Comparison of ENCODE assay signal across 8 cellular contexts in the genomic region with DNA sequence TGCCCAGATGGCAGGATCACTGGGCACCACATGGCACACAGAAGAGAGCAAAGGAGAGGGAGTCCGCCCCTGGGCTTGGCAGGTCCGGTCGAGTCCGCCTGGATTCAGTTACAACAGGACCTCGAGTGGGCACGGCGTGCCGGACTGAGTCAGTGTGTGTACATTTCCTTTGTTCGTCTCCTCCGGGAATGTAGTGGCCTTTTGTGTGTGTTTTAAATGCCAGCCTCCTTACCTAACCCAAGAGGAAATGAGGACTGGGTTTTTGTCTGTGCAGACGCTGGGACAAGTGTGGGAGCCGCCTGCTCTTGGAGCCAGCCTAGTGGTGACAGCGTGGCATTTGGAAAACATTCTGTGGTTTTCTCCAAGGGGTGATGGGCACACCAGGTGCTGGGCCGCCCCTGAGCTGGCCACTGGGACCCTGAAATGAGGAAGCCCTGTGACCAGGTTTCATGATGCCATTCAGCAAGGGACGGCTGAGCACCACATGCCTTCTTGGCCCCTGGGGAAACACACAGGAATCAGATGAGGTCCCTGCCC. TPM values are rescaled to one million over a fixed set of nuclear protein-coding genes. Genes with fewer than 3 reads are reported as not detected.
A peak's percentile ranks its signal among the peaks of the same experiment; 100 is the strongest.
DNase-seq lines count a peak whose midpoint lies in the region; ATAC-seq, FAIRE-seq and TF ChIP-seq lines count a peak whose summit lies in the region.

No MANE protein-coding gene starts in this region.

- TF ChIP-seq RAD21 in HepG2 (CRISPR knock-in tag; IDR thresholded peaks at IDR 0.05): no peak

- BruUV-seq in HepG2 (replicated peaks; lab: Mats Ljungman, UMichigan): no TSS peak

- ATAC-seq in HepG2: no peak
- no peak for ATAC-seq in GM19324 (IDR thresholded peaks at IDR 0.05; ENCODE audit: low FRiP score, unreplicated experiment)

- peaks cover 88% of the 10 kb centered on the region for H4K20me1 ChIP-seq in HepG2 (ENCODE audit: insufficient read depth, low read length)

- H3K79me2 ChIP-seq in HepG2 (ENCODE audit: insufficient read depth, low read length): peaks cover 98% of the 10 kb centered on the region

- no peaks in the 10 kb centered on the region for H3K27me3 ChIP-seq in HepG2 (ENCODE audit: control insufficient read depth in 1 of 2, insufficient read depth in 2 of 2, low read length in 2 of 2)
- no peaks in the 10 kb centered on the region for H3K27me3 ChIP-seq in vagina
- H3K27me3 ChIP-seq in WERI-Rb-1 (ENCODE audit: insufficient read depth, low read depth, severe bottlenecking): no peaks in the 10 kb centered on the region

- H2AFZ ChIP-seq in HepG2 (ENCODE audit: low read length): no peak overlapping the region

- H3K27ac ChIP-seq in HepG2 (ENCODE audit: extremely low read length, insufficient read depth, low read length) (no peak overlapping the region), vagina (peak overlapping the region; percentile 10), WERI-Rb-1 (no peak overlapping the region)

- POLR2A ChIA-PET in HepG2 (lab: Yijun Ruan, JAX): no interaction called here

- CTCF ChIA-PET in HepG2 (lab: Yijun Ruan, JAX; ENCODE audit: low intra/inter-chr PET ratio, low total read pairs): no interaction called here

- intact Hi-C loops in HepG2 (cut with micrococcal nuclease; ENCODE audit: unreplicated experiment) (no loop called here), vagina (cut with DNase I) (no loop called here)

- no peak overlapping the region for H3K9ac ChIP-seq in HepG2 (ENCODE audit: insufficient read depth, low read depth, low read length)

- H3K4me1 ChIP-seq in HepG2 (ENCODE audit: insufficient read depth, low read length): peaks cover 97% of the 10 kb centered on the region
- peaks cover 83% of the 10 kb centered on the region for H3K4me1 ChIP-seq in vagina

- no peak overlapping the region for H3K4me3 ChIP-seq in HepG2 (replicated peaks in 1 of 3; ENCODE audit: insufficient read depth in 1 of 3, low read depth in 2 of 3, low read length in 3 of 3)
- H3K4me3 ChIP-seq in vagina: no peak overlapping the region
- H3K4me3 ChIP-seq in WERI-Rb-1 (ENCODE audit: low read depth, low read length): no peak overlapping the region

- WGBS in HepG2 (ENCODE audit: low lambda C conversion rate): 85% methylated on average over 9 of the region's 15 CpGs

- no peaks in the 10 kb centered on the region for H3K9me3 ChIP-seq in HepG2 (ENCODE audit: low read length)
- H3K9me3 ChIP-seq in vagina: no peaks in the 10 kb centered on the region
- H3K9me3 ChIP-seq in WERI-Rb-1 (ENCODE audit: severe bottlenecking): no peaks in the 10 kb centered on the region

- TF ChIP-seq CTCF in HepG2 (CRISPR knock-in tag; IDR thresholded peaks at IDR 0.05): no peak
- no peak for TF ChIP-seq CTCF in vagina (IDR thresholded peaks at IDR 0.05)
- TF ChIP-seq CTCF in WERI-Rb-1 (IDR thresholded peaks at IDR 0.05; ENCODE audit: low read depth, low read length): no peak

- peaks cover 9 to 63% of the 10 kb centered on the region in 2 experiments for H3K36me3 ChIP-seq in HepG2 (replicated peaks in 1 of 2; ENCODE audit: control insufficient read depth in 1 of 2, insufficient read depth in 2 of 2, low read length in 2 of 2)
- no peaks in the 10 kb centered on the region for H3K36me3 ChIP-seq in vagina
- no peaks in the 10 kb centered on the region for H3K36me3 ChIP-seq in WERI-Rb-1

- H3K4me2 ChIP-seq in HepG2 (ENCODE audit: low read depth, low read length): no peak overlapping the region

- in situ Hi-C loops in HepG2 (cut with HindIII; ENCODE audit: extremely low pct_ligation_motif_present, low pct_unique_long_range_greater_than_20kb): no loop called here

- FAIRE-seq in HTR-8/SVneo (lab: Jason Lieb, UNC) (no peak), HepG2 (lab: Jason Lieb, UNC) (no peak)

- DNase-seq in AG08395 (ENCODE audit: low spot score) (peak; percentile 70), HTR-8/SVneo (ENCODE audit: insufficient read length, low spot score) (peak; percentile 52), amniotic epithelial cell (ENCODE audit: low read depth) (peak; percentile 58), HepG2 (ENCODE audit: low spot score) (no peak), vagina (ENCODE audit: extremely low spot score in 2 of 2) (no peak), DMS114 treated with DMSO at 0.1 percent for 48 hours (lab: John Stamatoyannopoulos, UW; ENCODE audit: unreplicated experiment) (no peak), WERI-Rb-1 (no peak)

- TF ChIP-seq POLR2A in HepG2 (IDR thresholded peaks at IDR 0.05; ENCODE audit: insufficient read depth in 1 of 2, low read depth in 2 of 2, low read length in 2 of 2) (no peak), vagina (IDR thresholded peaks at IDR 0.05) (no peak)

- no peak for TF ChIP-seq EP300 in HepG2 (IDR thresholded peaks at IDR 0.05; ENCODE audit: low read depth in 2 of 2, low read length in 2 of 2)
- TF ChIP-seq EP300 in HepG2 (CRISPR knock-in tag; IDR thresholded peaks at IDR 0.05; ENCODE audit: borderline replicate concordance): no peak

TF ChIP-seq in HepG2, 621 proteins besides CTCF, POLR2A, EP300 and RAD21:
- TF ChIP-seq PPARG (CRISPR knock-in tag; conservative IDR thresholded peaks at IDR 0.05) (no peak), GATA4 (IDR thresholded peaks at IDR 0.05; ENCODE audit: borderline replicate concordance, low read depth) (no peak), ZBTB8A (CRISPR knock-in tag; IDR thresholded peaks at IDR 0.05; ENCODE audit: borderline replicate concordance, low read depth) (no peak), ZNF383 (CRISPR knock-in tag; IDR thresholded peaks at IDR 0.05; ENCODE audit: borderline replicate concordance) (no peak), ZNF549 (CRISPR knock-in tag; IDR thresholded peaks at IDR 0.05) (no peak), MAF1 (CRISPR knock-in tag; IDR thresholded peaks at IDR 0.05; ENCODE audit: borderline replicate concordance) (no peak), NFKB2 (CRISPR knock-in tag; IDR thresholded peaks at IDR 0.05; ENCODE audit: borderline replicate concordance) (no peak), ZNF33A (CRISPR knock-in tag; IDR thresholded peaks at IDR 0.05; ENCODE audit: borderline replicate concordance) (no peak), CAMTA2 (CRISPR knock-in tag; IDR thresholded peaks at IDR 0.05; ENCODE audit: borderline replicate concordance) (no peak), HNRNPL (IDR thresholded peaks at IDR 0.05; ENCODE audit: low read depth, low read length) (peak; percentile 82; the same call in 1 of the 2 replicates), NCOR1 (IDR thresholded peaks at IDR 0.05; ENCODE audit: borderline replicate concordance, low read length) (no peak), HCFC1 (IDR thresholded peaks at IDR 0.05; ENCODE audit: low read depth, low read length) (no peak), ZNF749 (CRISPR knock-in tag; IDR thresholded peaks at IDR 0.05; ENCODE audit: borderline replicate concordance) (no peak)
- TF ChIP-seq, protein P1, sequence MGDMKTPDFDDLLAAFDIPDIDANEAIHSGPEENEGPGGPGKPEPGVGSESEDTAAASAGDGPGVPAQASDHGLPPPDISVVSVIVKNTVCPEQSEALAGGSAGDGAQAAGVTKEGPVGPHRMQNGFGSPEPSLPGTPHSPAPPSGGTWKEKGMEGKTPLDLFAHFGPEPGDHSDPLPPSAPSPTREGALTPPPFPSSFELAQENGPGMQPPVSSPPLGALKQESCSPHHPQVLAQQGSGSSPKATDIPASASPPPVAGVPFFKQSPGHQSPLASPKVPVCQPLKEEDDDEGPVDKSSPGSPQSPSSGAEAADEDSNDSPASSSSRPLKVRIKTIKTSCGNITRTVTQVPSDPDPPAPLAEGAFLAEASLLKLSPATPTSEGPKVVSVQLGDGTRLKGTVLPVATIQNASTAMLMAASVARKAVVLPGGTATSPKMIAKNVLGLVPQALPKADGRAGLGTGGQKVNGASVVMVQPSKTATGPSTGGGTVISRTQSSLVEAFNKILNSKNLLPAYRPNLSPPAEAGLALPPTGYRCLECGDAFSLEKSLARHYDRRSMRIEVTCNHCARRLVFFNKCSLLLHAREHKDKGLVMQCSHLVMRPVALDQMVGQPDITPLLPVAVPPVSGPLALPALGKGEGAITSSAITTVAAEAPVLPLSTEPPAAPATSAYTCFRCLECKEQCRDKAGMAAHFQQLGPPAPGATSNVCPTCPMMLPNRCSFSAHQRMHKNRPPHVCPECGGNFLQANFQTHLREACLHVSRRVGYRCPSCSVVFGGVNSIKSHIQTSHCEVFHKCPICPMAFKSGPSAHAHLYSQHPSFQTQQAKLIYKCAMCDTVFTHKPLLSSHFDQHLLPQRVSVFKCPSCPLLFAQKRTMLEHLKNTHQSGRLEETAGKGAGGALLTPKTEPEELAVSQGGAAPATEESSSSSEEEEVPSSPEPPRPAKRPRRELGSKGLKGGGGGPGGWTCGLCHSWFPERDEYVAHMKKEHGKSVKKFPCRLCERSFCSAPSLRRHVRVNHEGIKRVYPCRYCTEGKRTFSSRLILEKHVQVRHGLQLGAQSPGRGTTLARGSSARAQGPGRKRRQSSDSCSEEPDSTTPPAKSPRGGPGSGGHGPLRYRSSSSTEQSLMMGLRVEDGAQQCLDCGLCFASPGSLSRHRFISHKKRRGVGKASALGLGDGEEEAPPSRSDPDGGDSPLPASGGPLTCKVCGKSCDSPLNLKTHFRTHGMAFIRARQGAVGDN (CRISPR knock-in tag; IDR thresholded peaks at IDR 0.05): peak; percentile 18; the same call in 1 of the 2 replicates

RNA-seq across cellular contexts. Expression of gene NEK6, which starts 9.6 kb away (rescaled TPM):
- total RNA-seq in HepG2 (2016; rRNA removed; fragmentation: Illumina TruSeq; extraction: Trizol) (30.4 and 44.7 TPM in 2 replicates), vagina (44.4 TPM)
- 24.6 and 26.3 TPM in 2 replicates for total RNA-seq in HepG2 (2016; cell fraction: cytosol; rRNA removed; fragmentation: Illumina TruSeq; extraction: Trizol; ENCODE audit: low read depth)
- 33.2 and 37.5 TPM in 2 replicates for total RNA-seq in HepG2 (2016; cell fraction: insoluble cytoplasmic fraction; rRNA removed; fragmentation: Illumina TruSeq; extraction: Trizol)
- total RNA-seq in HepG2 (2016; cell fraction: membrane; rRNA removed; fragmentation: Illumina TruSeq; extraction: Trizol): 49.4 and 52.7 TPM in 2 replicates
- 18.1 and 19.8 TPM in 2 replicates for total RNA-seq in HepG2 (2016; cell fraction: nucleus; rRNA removed; fragmentation: Illumina TruSeq; extraction: Trizol)
- polyA plus RNA-seq in HepG2 (2011; rRNA removed): 119 and 127 TPM in 2 replicates
- polyA plus RNA-seq in HepG2 (2011; cell fraction: cytosol; rRNA removed): 131 and 138 TPM in 2 replicates
- polyA plus RNA-seq in HepG2 (2011; cell fraction: nucleus; rRNA removed): 94.1 and 101 TPM in 2 replicates
- 75.9 and 86.0 TPM in 2 replicates for polyA plus RNA-seq in HepG2 (2012)
- 55.6 and 62.7 TPM in 2 replicates for polyA plus RNA-seq in HepG2 (2016; cell fraction: cytosol; fragmentation: Illumina TruSeq; extraction: Trizol; ENCODE audit: low read depth)
- 71.0 and 74.4 TPM in 2 replicates for polyA plus RNA-seq in HepG2 (2016; cell fraction: insoluble cytoplasmic fraction; fragmentation: Illumina TruSeq; extraction: Trizol; ENCODE audit: low read depth)
- polyA plus RNA-seq in HepG2 (2016; cell fraction: membrane; fragmentation: Illumina TruSeq; extraction: Trizol; ENCODE audit: low read depth): 68.1 and 79.5 TPM in 2 replicates
- polyA plus RNA-seq in HepG2 (2016; cell fraction: nucleus; fragmentation: Illumina TruSeq; extraction: Trizol; ENCODE audit: insufficient read depth, low read depth): 41.9 and 42.8 TPM in 2 replicates
- polyA minus RNA-seq in HepG2 (2011; rRNA and poly(A)+ RNA removed; ENCODE audit: low replicate concordance): 13.4 and 281 TPM in 2 replicates
- 74.6 and 87.4 TPM in 2 replicates for polyA minus RNA-seq in HepG2 (2011; cell fraction: cytosol; rRNA and poly(A)+ RNA removed)
- polyA minus RNA-seq in HepG2 (2011; cell fraction: nucleus; rRNA and poly(A)+ RNA removed): 49.3 and 50.8 TPM in 2 replicates

Comparison
In these comparisons a context has a peak if more than half of its experiments do, and no peak if none do; other contexts are left out.
1. DNase-seq: peak in AG08395 (single experiment), HTR-8/SVneo (single experiment) and amniotic epithelial cell (single experiment); none in HepG2 (single experiment), vagina (0 of 2), DMS114 treated with DMSO at 0.1 percent for 48 hours (single experiment) and WERI-Rb-1 (single experiment).